ENCODE assay signal across 24 cellular contexts in genomic region chr12:3805058-3805457, GRCh38. TPM values are rescaled to one million over a fixed set of nuclear protein-coding genes. Genes with fewer than 3 reads are reported as not detected.
DNase-seq lines count a peak whose midpoint lies in the region; ATAC-seq and TF ChIP-seq lines count a peak whose summit lies in the region.
"Had no signal": no experiment of that assay in that cellular context is flagged by ENCODE, and none has a peak within 500 bp of the region (broad histone marks: within the 10 kb centered on the region; RNA-seq: fewer than 3 reads in every experiment).

No MANE protein-coding gene starts in this region.

- peaks cover 10% of the 10 kb centered on the region for H3F3A ChIP-seq in GM23248 (ENCODE audit: insufficient read depth)

- H3K9ac ChIP-seq in GM23248, result no peak overlapping the region

- H3K4me3 ChIP-seq in GM23248, result no peak overlapping the region
- H3K4me3 ChIP-seq in right lobe of liver, result no peak overlapping the region

- H2AFZ ChIP-seq in GM23248, result no peak overlapping the region

- intact Hi-C loops in right lobe of liver (cut with DNase I), result loop anchor here (5.0 to 10.0 kb wide), 2 partner anchors 508 to 510 kb away; no protein-coding TSS in a partner anchor

- ATAC-seq in activated T-helper 17 cell treated with anti-CD3 and anti-CD28 coated beads, Interleukin-2, amount 50 U/mL, for 72 hours (replicated peaks), result peak; percentile 61
- peak in 1 of 2 donors; percentile 57 for ATAC-seq in stimulated activated naive B cell treated with anti-CD40 and anti-IgM and Interleukin-4, amounts not matched to agents 10 μg/mL and 1 μg/mL and 100 μg/mL, for 72 hours (replicated peaks)
- ATAC-seq in right lobe of liver, result no peak
- ATAC-seq: PC-3 had no signal

- no peaks in the 10 kb centered on the region for H3K9me3 ChIP-seq in GM23248 (ENCODE audit: low read depth)
- H3K9me3 ChIP-seq in right lobe of liver, result no peaks in the 10 kb centered on the region

- WGBS in GM23248 (ENCODE audit: low coverage in 1 of 2, low lambda C conversion rate in 2 of 2, missing lambda C conversion rate in 2 of 2), 2 experiments, result 62 to 63% methylated on average over 1 of the region's 1 CpG
- no CpG with 5 or more reads among the region's 1 CpG for WGBS in right lobe of liver (ENCODE audit: insufficient coverage, low coverage, low lambda C conversion rate, missing lambda C conversion rate)

- H3K9me2 ChIP-seq in GM23248 (ENCODE audit: insufficient read depth), result no peaks in the 10 kb centered on the region

- H3K4me3 Mint-ChIP-seq in activated T-helper 17 cell treated with anti-CD3 and anti-CD28 coated beads, Interleukin-2, amount 50 U/mL, for 72 hours, result no peak overlapping the region
- H3K4me3 Mint-ChIP-seq in stimulated activated naive B cell treated with anti-CD40 and anti-IgM and Interleukin-4, amounts not matched to agents 10 μg/mL and 1 μg/mL and 100 μg/mL, for 72 hours, result no peak overlapping the region
- H3K4me3 Mint-ChIP-seq in chondrocyte (ENCODE audit: unreplicated experiment), result no peak overlapping the region

- H3K27me3 Mint-ChIP-seq in activated T-helper 17 cell treated with anti-CD3 and anti-CD28 coated beads, Interleukin-2, amount 50 U/mL, for 72 hours, result no peaks in the 10 kb centered on the region
- H3K27me3 Mint-ChIP-seq in stimulated activated naive B cell treated with anti-CD40 and anti-IgM and Interleukin-4, amounts not matched to agents 10 μg/mL and 1 μg/mL and 100 μg/mL, for 72 hours, result no peaks in the 10 kb centered on the region
- H3K27me3 Mint-ChIP-seq in chondrocyte (ENCODE audit: low read depth), result no peaks in the 10 kb centered on the region

- no peak overlapping the region for H3K4me2 ChIP-seq in GM23248 (ENCODE audit: unreplicated experiment)

- peak overlapping the region; percentile 38 for H3K27ac Mint-ChIP-seq in activated T-helper 17 cell treated with anti-CD3 and anti-CD28 coated beads, Interleukin-2, amount 50 U/mL, for 72 hours
- H3K27ac Mint-ChIP-seq in stimulated activated naive B cell treated with anti-CD40 and anti-IgM and Interleukin-4, amounts not matched to agents 10 μg/mL and 1 μg/mL and 100 μg/mL, for 72 hours, result peak overlapping the region; percentile 31
- H3K27ac Mint-ChIP-seq in chondrocyte (ENCODE audit: unreplicated experiment), result no peak overlapping the region

- H3K36me3 ChIP-seq in GM23248 (ENCODE audit: low read depth), result no peaks in the 10 kb centered on the region
- H3K36me3 ChIP-seq in right lobe of liver, result no peaks in the 10 kb centered on the region

- H3K27ac ChIP-seq in GM23248, result peak overlapping the region; percentile 46
- H3K27ac ChIP-seq in right lobe of liver, result no peak overlapping the region

- no peaks in the 10 kb centered on the region for H3K79me2 ChIP-seq in GM23248 (ENCODE audit: insufficient read depth)

- no peaks in the 10 kb centered on the region for H4K20me1 ChIP-seq in GM23248 (ENCODE audit: insufficient read depth)

- H3K4me1 Mint-ChIP-seq in activated T-helper 17 cell treated with anti-CD3 and anti-CD28 coated beads, Interleukin-2, amount 50 U/mL, for 72 hours, result no peaks in the 10 kb centered on the region
- peaks cover 0 to 7% of the 10 kb centered on the region in 2 donors for H3K4me1 Mint-ChIP-seq in stimulated activated naive B cell treated with anti-CD40 and anti-IgM and Interleukin-4, amounts not matched to agents 10 μg/mL and 1 μg/mL and 100 μg/mL, for 72 hours
- H3K4me1 Mint-ChIP-seq in chondrocyte (ENCODE audit: low read depth), result no peaks in the 10 kb centered on the region

- H3K36me3 Mint-ChIP-seq in activated T-helper 17 cell treated with anti-CD3 and anti-CD28 coated beads, Interleukin-2, amount 50 U/mL, for 72 hours (ENCODE audit: low read depth), result peaks cover 11% of the 10 kb centered on the region
- H3K36me3 Mint-ChIP-seq in stimulated activated naive B cell treated with anti-CD40 and anti-IgM and Interleukin-4, amounts not matched to agents 10 μg/mL and 1 μg/mL and 100 μg/mL, for 72 hours, result peaks cover 9 to 11% of the 10 kb centered on the region in 2 donors
- peaks cover 5% of the 10 kb centered on the region for H3K36me3 Mint-ChIP-seq in chondrocyte (ENCODE audit: low read depth)

- no peaks in the 10 kb centered on the region for H3K9me3 Mint-ChIP-seq in activated T-helper 17 cell treated with anti-CD3 and anti-CD28 coated beads, Interleukin-2, amount 50 U/mL, for 72 hours
- no peaks in the 10 kb centered on the region for H3K9me3 Mint-ChIP-seq in stimulated activated naive B cell treated with anti-CD40 and anti-IgM and Interleukin-4, amounts not matched to agents 10 μg/mL and 1 μg/mL and 100 μg/mL, for 72 hours
- H3K9me3 Mint-ChIP-seq in chondrocyte (ENCODE audit: low read depth), result no peaks in the 10 kb centered on the region

- no peak for TF ChIP-seq POLR2A in right lobe of liver (IDR thresholded peaks at IDR 0.05)

- H3K27me3 ChIP-seq in GM23248 (replicated peaks; ENCODE audit: insufficient read depth) (no peaks in the 10 kb centered on the region), right lobe of liver (no peaks in the 10 kb centered on the region)

- DNase-seq in NOMO-1 (lab: John Stamatoyannopoulos, UW; ENCODE audit: unreplicated experiment in 2 of 2), result peak; percentile 35 to 59
- DNase-seq in NOMO-1 treated with dmso at 0.1 percent for 144 hours (lab: John Stamatoyannopoulos, UW; ENCODE audit: unreplicated experiment), result no peak
- peak; percentile 43 for DNase-seq in GM23248
- DNase-seq in stimulated activated naive B cell treated with anti-CD40 and anti-IgM and Interleukin-4, amounts not matched to agents 10 μg/mL and 1 μg/mL and 100 μg/mL, for 72 hours, result no peak
- no peak for DNase-seq in right lobe of liver
- DNase-seq in chondrocyte (ENCODE audit: low spot score), result no peak
- no peak for DNase-seq in NCI-H1417 (lab: John Stamatoyannopoulos, UW)
- DNase-seq: 8988T, AML-193, C1 segment of cervical spinal cord, DMS53, GDM1, H7, Karpas-422, NCI-H1092, NCI-H1436 treated with DMSO at 0.1 percent for 48 hours, NCI-H1930, NCI-H2227 treated with DMSO at 0.1 percent for 48 hours, NCI-H510A treated with DMSO at 0.1 percent for 48 hours, NCI-H82, PC-3, Right ventricle myocardium superior had no signal

- peaks cover 18% of the 10 kb centered on the region for H3K4me1 ChIP-seq in GM23248 (ENCODE audit: insufficient read depth)
- peaks cover 0 to 9% (median 3%) of the 10 kb centered on the region in 4 donors for H3K4me1 ChIP-seq in right lobe of liver

- TF ChIP-seq CTCF in right lobe of liver (IDR thresholded peaks at IDR 0.05) (no peak), chondrocyte (IDR thresholded peaks at IDR 0.05) (no peak)

- in situ Hi-C loops in GM23248 (cut with MboI), result no loop called here

RNA-seq across cellular contexts. Expression of gene CRACR2A, which starts 52.1 kb away (rescaled TPM):
- total RNA-seq in GM23248 (2014; rRNA removed; shearing (Covaris generic)), result 1.9 and 2.5 TPM in 2 replicates
- polyA plus RNA-seq in GM23248 (2016; fragmentation: Nextera tagmentation; extraction: Ambion mirVana), result 2.4 and 2.5 TPM in 2 replicates
- 10 to 100 TPM; 39.4 to 46.3 TPM for total RNA-seq in activated T-helper 17 cell treated with anti-CD3 and anti-CD28 coated beads, Interleukin-2, amount 50 U/mL, for 72 hours
- total RNA-seq in right lobe of liver (1 to 10 TPM in 3 of 6 experiments, under 1 TPM in 3; 0.43 to 1.5 (median 0.91) TPM), chondrocyte (0.48 to 0.82 TPM (median 0.82 TPM) in 3 replicates)
- total RNA-seq: M059J, PC-3 had no signal

Comparison
In these comparisons a context has a peak if more than half of its experiments do, and no peak if none do; other contexts are left out.
1. DNase-seq: peak in NOMO-1 (2 of 2) and GM23248 (single experiment); none in NOMO-1 treated with dmso at 0.1 percent for 144 hours (single experiment), stimulated activated naive B cell treated with anti-CD40 and anti-IgM and Interleukin-4, amounts not matched to agents 10 μg/mL and 1 μg/mL and 100 μg/mL, for 72 hours (single experiment), right lobe of liver (0 of 3), chondrocyte (single experiment) and NCI-H1417 (0 of 3).
2. RNA of gene CRACR2A, which starts 52.1 kb away (total RNA-seq): 39.4 to 46.3 TPM in activated T-helper 17 cell treated with anti-CD3 and anti-CD28 coated beads, Interleukin-2, amount 50 U/mL, for 72 hours; 1.9 to 2.5 TPM in GM23248, 0.43 to 1.5 TPM in right lobe of liver and 0.48 to 0.82 TPM in chondrocyte; every median in the first group is over 10 times any median in the second.